12 cellular contexts compared by ENCODE assay signal in the genomic region with DNA sequence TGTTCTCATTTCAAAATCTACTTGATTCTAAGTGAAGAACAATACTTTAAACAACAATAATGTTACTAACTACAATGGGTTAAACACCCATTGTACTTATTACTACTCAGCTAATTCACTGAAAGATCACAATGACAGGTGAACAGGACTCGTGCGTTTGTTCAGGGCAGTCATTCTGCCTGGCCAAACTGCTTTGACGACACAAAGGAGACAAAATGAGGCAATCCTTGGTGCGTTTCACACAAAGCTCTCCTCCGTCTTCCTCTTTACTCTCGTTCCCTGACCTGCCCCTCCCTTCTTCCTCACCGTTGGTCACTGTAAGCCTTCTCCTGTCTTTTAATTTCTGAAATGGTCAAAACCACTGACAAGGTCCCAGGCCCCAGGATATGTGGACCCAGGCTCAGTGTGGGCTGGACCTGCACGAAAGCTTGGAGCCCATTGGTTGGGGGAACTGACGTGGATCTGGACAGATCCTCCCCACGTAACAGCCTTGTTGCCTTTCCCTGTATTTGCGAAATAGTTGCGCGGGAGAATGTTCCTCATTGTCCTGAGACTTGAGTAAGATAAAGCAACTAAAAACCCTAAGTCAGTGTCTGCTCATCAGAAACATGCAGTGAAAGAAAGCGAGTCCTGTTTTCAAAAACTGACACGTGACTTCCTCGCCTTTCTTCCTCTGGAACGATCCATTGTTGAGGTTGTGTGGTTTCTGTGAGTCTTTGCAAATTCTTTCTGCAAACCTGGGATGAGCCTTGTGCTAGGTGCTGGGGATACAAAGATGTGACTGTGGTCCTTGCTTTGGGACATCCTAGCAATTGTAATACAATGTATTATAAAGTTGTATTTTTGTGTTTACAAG.
A peak's percentile ranks its signal among the peaks of the same experiment; 100 is the strongest.
DNase-seq lines count a peak whose midpoint lies in the region; ATAC-seq and TF ChIP-seq lines count a peak whose summit lies in the region.
"Had no signal": no experiment of that assay in that cellular context is flagged by ENCODE, and none has a peak within 500 bp of the region (broad histone marks: within the 10 kb centered on the region; RNA-seq: fewer than 3 reads in every experiment).

No MANE protein-coding gene starts in this region.

- H3K9me3 ChIP-seq in colonic mucosa (no peaks in the 10 kb centered on the region), muscle layer of duodenum (ENCODE audit: control insufficient read depth in 1 of 2, low read length in 2 of 2) (no peaks in the 10 kb centered on the region), upper lobe of left lung (no peaks in the 10 kb centered on the region), osteoblast (ENCODE audit: low read depth, low read length) (no peaks in the 10 kb centered on the region)
- H3K9me3 ChIP-seq: BE2C had no signal

- H3K36me3 ChIP-seq in colonic mucosa (no peaks in the 10 kb centered on the region), muscle layer of duodenum (ENCODE audit: control insufficient read depth in 1 of 2, insufficient read depth in 2 of 2, low read length in 2 of 2) (no peaks in the 10 kb centered on the region), upper lobe of left lung (no peaks in the 10 kb centered on the region), osteoblast (ENCODE audit: insufficient read depth, low read length) (no peaks in the 10 kb centered on the region)
- H3K36me3 ChIP-seq: BE2C had no signal

- no peaks in the 10 kb centered on the region for H3K79me2 ChIP-seq in osteoblast (ENCODE audit: insufficient read depth, low read length)

- TF ChIP-seq POLR2A in upper lobe of left lung (IDR thresholded peaks at IDR 0.05): peak in 1 of 4 donors; percentile 41
- TF ChIP-seq POLR2A in erythroblast (IDR thresholded peaks at IDR 0.05; ENCODE audit: low read length): no peak

- H3K4me3 ChIP-seq in colonic mucosa (no peak overlapping the region), muscle layer of duodenum (ENCODE audit: low read depth in 1 of 2, low read length in 2 of 2) (peak overlapping the region in 1 of 2 donors; percentile 26), upper lobe of left lung (no peak overlapping the region), osteoblast (ENCODE audit: insufficient read depth, low read length) (no peak overlapping the region)

- peak; percentile 74 to 95 for ATAC-seq in upper lobe of left lung (ENCODE audit: low FRiP score in 2 of 2)
- no peak for ATAC-seq in HG02571 (IDR thresholded peaks at IDR 0.05; ENCODE audit: unreplicated experiment)

- H3K27me3 ChIP-seq in colonic mucosa: no peaks in the 10 kb centered on the region
- no peaks in the 10 kb centered on the region for H3K27me3 ChIP-seq in muscle layer of duodenum (ENCODE audit: low read depth, low read length)
- H3K27me3 ChIP-seq in upper lobe of left lung: no peaks in the 10 kb centered on the region
- H3K27me3 ChIP-seq in osteoblast (ENCODE audit: insufficient read depth, low read length): no peaks in the 10 kb centered on the region
- H3K27me3 ChIP-seq: BE2C had no signal

- H2AFZ ChIP-seq in osteoblast (ENCODE audit: low read length): no peak overlapping the region

- H3K27ac ChIP-seq in colonic mucosa (no peak overlapping the region), muscle layer of duodenum (ENCODE audit: low read length) (peak overlapping the region; percentile 67), upper lobe of left lung (peak overlapping the region; percentile 53 to 77 (median 57)), osteoblast (ENCODE audit: low read depth, low read length) (no peak overlapping the region)

- TF ChIP-seq EP300 in upper lobe of left lung (IDR thresholded peaks at IDR 0.05): no peak

- H3K4me2 ChIP-seq in osteoblast (ENCODE audit: insufficient read depth, low read length): no peak overlapping the region

- peak; percentile 4 for DNase-seq in activated naive CD4-positive, alpha-beta T cell treated with Interleukin-2 at 50 U/mL for 16 hours
- DNase-seq in activated naive CD4-positive, alpha-beta T cell (lab: John Stamatoyannopoulos, UW): no peak
- DNase-seq in colonic mucosa (peak; percentile 27), upper lobe of left lung (peak in 1 of 2 donors; percentile 80), osteoblast (ENCODE audit: insufficient read length, low spot score, missing footprints) (no peak), erythroblast (lab: John Stamatoyannopoulos, UW) (no peak)
- DNase-seq: activated CD8-positive, alpha-beta memory T cell treated with anti-CD3 and anti-CD28 coated beads, Interleukin-2, amount 50 U/mL, for 4 hours; BE2C; effector CD8-positive, alpha-beta T cell; NCI-H1417 treated with DMSO at 0.1 percent for 48 hours had no signal

- no peaks in the 10 kb centered on the region for H3K4me1 ChIP-seq in colonic mucosa
- no peaks in the 10 kb centered on the region for H3K4me1 ChIP-seq in muscle layer of duodenum (ENCODE audit: control insufficient read depth in 1 of 2, insufficient read depth in 2 of 2, low read length in 2 of 2)
- no peaks in the 10 kb centered on the region for H3K4me1 ChIP-seq in upper lobe of left lung
- no peaks in the 10 kb centered on the region for H3K4me1 ChIP-seq in osteoblast (ENCODE audit: insufficient read depth, low read length)
- H3K4me1 ChIP-seq: BE2C had no signal

- H3K9ac ChIP-seq in colonic mucosa (ENCODE audit: low read depth in 2 of 2, low read length in 2 of 2): no peak overlapping the region

- H4K20me1 ChIP-seq in osteoblast (ENCODE audit: insufficient read depth, low read length): no peaks in the 10 kb centered on the region

- TF ChIP-seq CTCF in colonic mucosa (IDR thresholded peaks at IDR 0.05) (no peak), upper lobe of left lung (IDR thresholded peaks at IDR 0.05) (no peak), osteoblast (IDR thresholded peaks at IDR 0.05; ENCODE audit: extremely low read depth, low read depth, low read length) (no peak)

- WGBS in upper lobe of left lung, 2 donors: 50 to 63% methylated on average over 17 of the region's 17 CpGs

- intact Hi-C loops in colonic mucosa (cut with DNase I): no loop called here

Comparison
In these comparisons a context has a peak if more than half of its experiments do, and no peak if none do; other contexts are left out.
1. DNase-seq: peak in activated naive CD4-positive, alpha-beta T cell treated with Interleukin-2 at 50 U/mL for 16 hours (single experiment) and colonic mucosa (single experiment); none in activated naive CD4-positive, alpha-beta T cell (0 of 4), osteoblast (single experiment) and erythroblast (0 of 2).
2. H3K27ac ChIP-seq: peak in muscle layer of duodenum (single experiment) and upper lobe of left lung (4 of 4); none in colonic mucosa (single experiment) and osteoblast (single experiment).